ENCODE assay signal across 16 cellular contexts in the genomic region with DNA sequence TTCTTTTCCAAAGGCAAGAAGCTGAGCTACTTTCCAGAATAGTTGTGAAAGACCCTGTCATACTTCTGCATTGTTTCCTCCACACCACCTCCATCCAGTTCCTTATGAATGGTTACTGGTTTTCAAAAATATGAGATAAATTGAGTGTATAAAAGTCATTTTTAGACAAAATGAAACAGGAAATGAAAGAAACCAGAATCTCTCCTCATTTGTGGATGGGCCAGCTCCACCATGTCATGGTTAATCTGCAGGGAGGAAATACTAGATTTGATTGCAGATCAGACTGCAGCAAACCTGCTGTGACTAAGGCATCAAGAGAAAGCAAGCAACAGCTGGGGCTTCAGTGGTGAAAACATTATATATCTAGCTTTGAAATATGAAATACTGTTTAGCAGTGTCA.
DNase-seq lines count a peak whose midpoint lies in the region; ATAC-seq, FAIRE-seq and TF ChIP-seq lines count a peak whose summit lies in the region.
"Had no signal": no experiment of that assay in that cellular context is flagged by ENCODE, and none has a peak within 500 bp of the region (broad histone marks: within the 10 kb centered on the region; RNA-seq: fewer than 3 reads in every experiment).

No MANE protein-coding gene starts in this region.

- no peak for TF ChIP-seq CTCF in neutrophil (IDR thresholded peaks at IDR 0.05)

- no peak overlapping the region for H3K4me3 ChIP-seq in neutrophil (ENCODE audit: low read depth in 1 of 2, low read length in 1 of 2)

- no peaks in the 10 kb centered on the region for H3K27me3 ChIP-seq in neutrophil

- FAIRE-seq in RCC 7860 (lab: Jason Lieb, UNC), result no peak
- FAIRE-seq: A204.1, G401.6 had no signal

- DNase-seq in SKM-1 treated with dmso at 0.1 percent for 144 hours (lab: John Stamatoyannopoulos, UW; ENCODE audit: unreplicated experiment), result peak; percentile 3
- no peak for DNase-seq in SKM-1 (lab: John Stamatoyannopoulos, UW; ENCODE audit: unreplicated experiment)
- no peak for DNase-seq in GM19238 (ENCODE audit: insufficient read length, low spot score)
- no peak for DNase-seq in RCC 7860 (ENCODE audit: low spot score)
- DNase-seq in EL, result no peak
- DNase-seq: activated effector memory CD4-positive, alpha-beta T cell treated with anti-CD3 and anti-CD28 coated beads, Interleukin-2, amount 50 U/mL, for 16 hours; cerebellar nuclear complex; left ventricle myocardium superior; NCI-H1417; PC-3; WERI-Rb-1 had no signal

- no peaks in the 10 kb centered on the region for H3K36me3 ChIP-seq in neutrophil
- H3K36me3 ChIP-seq: WERI-Rb-1 had no signal

- H3K4me1 ChIP-seq in neutrophil (ENCODE audit: control insufficient read depth in 1 of 2, insufficient read depth in 1 of 2, low read depth in 1 of 2, low read length in 1 of 2), result peaks cover 17 to 22% of the 10 kb centered on the region in 2 experiments

- ATAC-seq in GM21825 (IDR thresholded peaks at IDR 0.05; ENCODE audit: unreplicated experiment), result peak; percentile 15
- peak; percentile 37 for ATAC-seq in HG03432 (IDR thresholded peaks at IDR 0.05; ENCODE audit: unreplicated experiment)
- ATAC-seq: left ventricle myocardium superior, PC-3 had no signal

- no peaks in the 10 kb centered on the region for H3K9me3 ChIP-seq in neutrophil

- peak overlapping the region; percentile 7 for H3K27ac ChIP-seq in neutrophil
- H3K27ac ChIP-seq: WERI-Rb-1 had no signal
